ENCODE assay signal across 8 cellular contexts in genomic region chr11:33828604-33829429, GRCh38. TPM values are rescaled to one million over a fixed set of nuclear protein-coding genes. Genes with fewer than 3 reads are reported as not detected.
A peak's percentile ranks its signal among the peaks of the same experiment; 100 is the strongest.
DNase-seq lines count a peak whose midpoint lies in the region; ATAC-seq and TF ChIP-seq lines count a peak whose summit lies in the region.

No MANE protein-coding gene starts in this region.

- intact Hi-C loops in Calu3 (cut with micrococcal nuclease; ENCODE audit: unreplicated experiment): loop anchor here (1.0 to 5.0 kb wide), 4 partner anchors 21 to 467 kb away; no protein-coding TSS in a partner anchor
- intact Hi-C loops in PC-3 (cut with micrococcal nuclease): loop anchor here (1.0 to 2.0 kb wide), 4 partner anchors 21 to 467 kb away; no protein-coding TSS in a partner anchor
- intact Hi-C loops in ovary (cut with DNase I): loop anchor here in 1 of 4 donors (10.0 kb wide), 1 partner anchor 464 kb away; no protein-coding TSS in a partner anchor

- H3K4me3 ChIP-seq in PC-3 (ENCODE audit: low read length) (peak overlapping the region; percentile 70), fibroblast of pulmonary artery (replicated peaks; ENCODE audit: low read depth, low read length) (peak overlapping the region; percentile 53), ovary (peak overlapping the region; percentile 33)

- BruUV-seq in Calu3 (replicated peaks; lab: Mats Ljungman, UMichigan) (no TSS peak), PC-3 (replicated peaks; lab: Mats Ljungman, UMichigan) (no TSS peak)

- CTCF ChIA-PET in Calu3 (lab: Charles Lee) (interaction anchor here (0.6 to 4.0 kb wide), 3 partner anchors 21 to 211 kb away, joined by 3 to 25 read pairs (median 8); no protein-coding TSS in a partner anchor), PC-3 (lab: Charles Lee) (interaction anchor here (0.6 to 1.6 kb wide), 2 partner anchors 21 to 464 kb away, joined by 3 to 6 read pairs; no protein-coding TSS in a partner anchor)

- no peak for TF ChIP-seq EP300 in ovary (IDR thresholded peaks at IDR 0.05)

- peaks cover 21% of the 10 kb centered on the region for H3K27me3 Mint-ChIP-seq in Calu3 (ENCODE audit: unreplicated experiment)

- peaks cover 9% of the 10 kb centered on the region for H3K4me1 Mint-ChIP-seq in Calu3 (ENCODE audit: low read depth, unreplicated experiment)

- no peaks in the 10 kb centered on the region for H3K27me3 ChIP-seq in PC-3 (ENCODE audit: low read length)
- no peaks in the 10 kb centered on the region for H3K27me3 ChIP-seq in ovary

- peak overlapping the region; percentile 68 for H3K4me3 Mint-ChIP-seq in Calu3 (ENCODE audit: low read depth, unreplicated experiment)

- no peak overlapping the region for H3K27ac Mint-ChIP-seq in Calu3 (ENCODE audit: unreplicated experiment)

- peak overlapping the region; percentile 96 for H2AFZ ChIP-seq in PC-3 (ENCODE audit: low read length)

- no peaks in the 10 kb centered on the region for H3K79me2 ChIP-seq in PC-3 (ENCODE audit: low read length)

- H3K4me1 ChIP-seq in PC-3 (ENCODE audit: insufficient read depth, low read length) (peaks cover 27% of the 10 kb centered on the region), ovary (ENCODE audit: insufficient read depth) (peaks cover 2% of the 10 kb centered on the region)

- peak overlapping the region; percentile 29 for H3K9ac ChIP-seq in PC-3 (ENCODE audit: low read length)

- 4 to 6% (median 5%) methylated on average over 42 to 56 of the region's 56 CpGs for WGBS in ovary, 3 donors

- H3K9me3 ChIP-seq in PC-3 (ENCODE audit: low read length) (no peaks in the 10 kb centered on the region), ovary (no peaks in the 10 kb centered on the region)

- POLR2A ChIA-PET in PC-3 (lab: Charles Lee; ENCODE audit: unreplicated experiment): no interaction called here

- no peak for TF ChIP-seq CTCF in Calu3 (IDR thresholded peaks at IDR 0.05; ENCODE audit: unreplicated experiment)
- TF ChIP-seq CTCF in PC-3 (conservative IDR thresholded peaks at IDR 0.05; ENCODE audit: low read depth, low read length): no peak
- TF ChIP-seq CTCF in fibroblast of pulmonary artery (IDR thresholded peaks at IDR 0.05; ENCODE audit: low read length, missing control alignments): no peak
- no peak for TF ChIP-seq CTCF in ovary (IDR thresholded peaks at IDR 0.05)

- H3K36me3 ChIP-seq in PC-3 (ENCODE audit: low read depth, low read length) (no peaks in the 10 kb centered on the region), ovary (no peaks in the 10 kb centered on the region)

- peaks cover 5% of the 10 kb centered on the region for H3F3A ChIP-seq in PC-3 (ENCODE audit: low read length, unreplicated experiment)

- no peaks in the 10 kb centered on the region for H4K20me1 ChIP-seq in PC-3 (ENCODE audit: low read length)

- peak overlapping the region; percentile 95 for H3K4me2 ChIP-seq in PC-3 (ENCODE audit: low read length)

- no peaks in the 10 kb centered on the region for H3K9me2 ChIP-seq in PC-3 (replicated peaks; ENCODE audit: low read length)

- DNase-seq in Calu3: peak; percentile 12
- DNase-seq in PC-3: no peak
- no peak for DNase-seq in fibroblast of pulmonary artery (ENCODE audit: low read depth)
- DNase-seq in ovary: no peak
- DNase-seq in GF-D8 (lab: John Stamatoyannopoulos, UW): no peak
- DNase-seq in NOMO-1 treated with DMSO at 0.1 percent for 48 hours (lab: John Stamatoyannopoulos, UW; ENCODE audit: unreplicated experiment): no peak

- H3K36me3 Mint-ChIP-seq in Calu3 (ENCODE audit: insufficient read depth, unreplicated experiment): no peaks in the 10 kb centered on the region

- ATAC-seq in PC-3 (peak; percentile 14), HG03108 (IDR thresholded peaks at IDR 0.05; ENCODE audit: unreplicated experiment) (no peak), HG02970 (IDR thresholded peaks at IDR 0.05; ENCODE audit: low FRiP score, unreplicated experiment) (no peak)

- no peak for TF ChIP-seq POLR2A in ovary (IDR thresholded peaks at IDR 0.05)

- no peak overlapping the region for H3K27ac ChIP-seq in PC-3 (ENCODE audit: low read length)
- H3K27ac ChIP-seq in ovary: no peak overlapping the region

- H3K9me3 Mint-ChIP-seq in Calu3 (ENCODE audit: low read depth, unreplicated experiment): no peaks in the 10 kb centered on the region

RNA-seq across cellular contexts. Expression of gene FBXO3, which starts 54.5 kb away (rescaled TPM):
- total RNA-seq in Calu3 (2022): 24.3 and 27.8 TPM in 2 replicates
- total RNA-seq in PC-3 (2014; rRNA removed): 20.2 and 22.5 TPM in 2 replicates
- total RNA-seq in ovary: 10 to 100 TPM; 30.0 to 43.0 (median 34.3) TPM
- 10 to 100 TPM; 25.2 to 33.2 TPM for polyA plus RNA-seq in ovary
